Comparison of ENCODE assay signal across 20 cellular contexts in the genomic region with DNA sequence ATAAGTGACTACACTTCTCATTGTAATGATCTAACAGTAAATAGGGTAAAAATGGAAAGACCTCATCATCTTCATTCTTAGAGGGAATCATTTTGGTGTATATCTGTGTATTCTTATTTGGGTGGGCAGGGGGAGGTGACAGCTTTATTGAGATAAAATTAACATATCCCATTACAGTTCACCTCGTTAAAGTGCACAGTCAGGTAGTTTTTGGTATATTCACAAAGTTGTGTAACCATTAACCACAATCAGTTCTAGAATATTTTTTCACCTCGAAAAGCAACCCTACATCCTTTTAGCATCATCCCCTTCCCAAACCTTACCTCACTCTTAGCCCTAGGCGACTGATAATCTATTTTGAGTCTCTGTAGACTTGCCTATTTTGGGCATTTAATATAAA. TPM values are rescaled to one million over a fixed set of nuclear protein-coding genes. Genes with fewer than 3 reads are reported as not detected.
DNase-seq lines count a peak whose midpoint lies in the region; ATAC-seq and TF ChIP-seq lines count a peak whose summit lies in the region.
"Had no signal": no experiment of that assay in that cellular context is flagged by ENCODE, and none has a peak within 500 bp of the region (broad histone marks: within the 10 kb centered on the region; RNA-seq: fewer than 3 reads in every experiment).

No MANE protein-coding gene starts in this region.

- H3K79me2 ChIP-seq in Loucy (ENCODE audit: insufficient read depth, low read length) = peaks cover 100% of the 10 kb centered on the region

- peaks cover 7% of the 10 kb centered on the region; the same call in 1 of the 2 replicates for H3K36me3 ChIP-seq in Loucy (ENCODE audit: insufficient read depth, low read length)
- no peaks in the 10 kb centered on the region for H3K36me3 ChIP-seq in CD8-positive, alpha-beta T cell (ENCODE audit: insufficient read depth, low read length)
- H3K36me3 ChIP-seq: Peyer's patch had no signal

- H3F3A ChIP-seq in Loucy (ENCODE audit: low read depth) = no peaks in the 10 kb centered on the region

- intact Hi-C loops in CD8-positive, alpha-beta T cell (cut with DNase I, micrococcal nuclease) = no loop called here

- peak overlapping the region; percentile 17 for H3K4me3 ChIP-seq in Loucy (ENCODE audit: low read length, poor library complexity, severe bottlenecking)
- no peak overlapping the region for H3K4me3 ChIP-seq in CD8-positive, alpha-beta T cell (ENCODE audit: low read depth, low read length)
- H3K4me3 ChIP-seq: MG63, Peyer's patch had no signal

- H3K9ac ChIP-seq in Loucy (ENCODE audit: low read depth, low read length, poor library complexity, severe bottlenecking) = no peak overlapping the region

- no peak for DNase-seq in activated naive CD4-positive, alpha-beta T cell (lab: John Stamatoyannopoulos, UW)
- no peak for DNase-seq in chondrocyte (ENCODE audit: low spot score)
- DNase-seq in natural killer cell treated with Interleukin-12 subunit alpha and Interleukin-12 subunit beta and Interleukin-15 and Interleukin-18, amount 100 ng/mL, for 72 hours (ENCODE audit: low spot score) = no peak
- no peak for DNase-seq in AG08395 (ENCODE audit: low spot score)
- no peak for DNase-seq in HPDE6-E6E7 (ENCODE audit: extremely low spot score)
- DNase-seq in CD8-positive, alpha-beta T cell = no peak
- DNase-seq: 8988T, Calu3, DMS79 treated with DMSO at 0.1 percent for 48 hours, KBM-7, MG63, NCI-H1092 treated with DMSO at 0.1 percent for 48 hours, NCI-H187 treated with DMSO at 0.1 percent for 48 hours, NCI-H446 treated with DMSO at 0.1 percent for 48 hours, NCI-H748 treated with DMSO at 0.1 percent for 48 hours, Peyer's patch, SHP77 had no signal

- H3K27ac ChIP-seq in CD8-positive, alpha-beta T cell (ENCODE audit: low read depth, low read length) = no peak overlapping the region
- H3K27ac ChIP-seq: C4-2B, Peyer's patch had no signal

- POLR2A ChIA-PET in CD8-positive, alpha-beta T cell (lab: Charles Lee) = no interaction called here

- H3K27me3 Mint-ChIP-seq in activated naive CD4-positive, alpha-beta T cell treated with anti-CD3 and anti-CD28 coated beads, Interleukin-2, amount 50 U/mL, for 24 hours = no peaks in the 10 kb centered on the region
- no peaks in the 10 kb centered on the region for H3K27me3 Mint-ChIP-seq in chondrocyte (ENCODE audit: low read depth)
- no peaks in the 10 kb centered on the region for H3K27me3 Mint-ChIP-seq in natural killer cell treated with Interleukin-12 subunit alpha and Interleukin-12 subunit beta and Interleukin-15 and Interleukin-18, amount 100 ng/mL, for 72 hours
- no peaks in the 10 kb centered on the region for H3K27me3 Mint-ChIP-seq in CD8-positive, alpha-beta T cell (ENCODE audit: low read depth)

- H3K4me2 ChIP-seq in Loucy (ENCODE audit: low read depth, low read length, poor library complexity, severe bottlenecking) = peak overlapping the region; percentile 60

- H3K4me1 Mint-ChIP-seq in activated naive CD4-positive, alpha-beta T cell treated with anti-CD3 and anti-CD28 coated beads, Interleukin-2, amount 50 U/mL, for 24 hours = peaks cover 78% of the 10 kb centered on the region
- peaks cover 45% of the 10 kb centered on the region for H3K4me1 Mint-ChIP-seq in chondrocyte (ENCODE audit: low read depth)
- peaks cover 26 to 29% of the 10 kb centered on the region in 2 donors for H3K4me1 Mint-ChIP-seq in natural killer cell treated with Interleukin-12 subunit alpha and Interleukin-12 subunit beta and Interleukin-15 and Interleukin-18, amount 100 ng/mL, for 72 hours (ENCODE audit: low read depth in 2 of 2)
- peaks cover 68% of the 10 kb centered on the region for H3K4me1 Mint-ChIP-seq in CD8-positive, alpha-beta T cell (ENCODE audit: low read depth)

- H3K27ac Mint-ChIP-seq in activated naive CD4-positive, alpha-beta T cell treated with anti-CD3 and anti-CD28 coated beads, Interleukin-2, amount 50 U/mL, for 24 hours = no peak overlapping the region
- H3K27ac Mint-ChIP-seq in chondrocyte (ENCODE audit: unreplicated experiment) = peak overlapping the region; percentile 58
- peak overlapping the region; percentile 47 to 58 for H3K27ac Mint-ChIP-seq in natural killer cell treated with Interleukin-12 subunit alpha and Interleukin-12 subunit beta and Interleukin-15 and Interleukin-18, amount 100 ng/mL, for 72 hours
- no peak overlapping the region for H3K27ac Mint-ChIP-seq in CD8-positive, alpha-beta T cell

- CTCF ChIA-PET in CD8-positive, alpha-beta T cell (lab: Charles Lee) = interaction anchor here (0.5 kb wide), 1 partner anchor 1136 kb away, joined by 3 read pairs; no protein-coding TSS in a partner anchor

- peak overlapping the region; percentile 42 for H3K4me3 Mint-ChIP-seq in activated naive CD4-positive, alpha-beta T cell treated with anti-CD3 and anti-CD28 coated beads, Interleukin-2, amount 50 U/mL, for 24 hours
- no peak overlapping the region for H3K4me3 Mint-ChIP-seq in chondrocyte (ENCODE audit: unreplicated experiment)
- H3K4me3 Mint-ChIP-seq in natural killer cell treated with Interleukin-12 subunit alpha and Interleukin-12 subunit beta and Interleukin-15 and Interleukin-18, amount 100 ng/mL, for 72 hours = peak overlapping the region; percentile 18
- H3K4me3 Mint-ChIP-seq in CD8-positive, alpha-beta T cell = no peak overlapping the region

- H3K9me3 ChIP-seq in Loucy (ENCODE audit: insufficient read depth, low read depth, low read length) = no peaks in the 10 kb centered on the region
- H3K9me3 ChIP-seq in CD8-positive, alpha-beta T cell (ENCODE audit: low read length) = no peaks in the 10 kb centered on the region
- H3K9me3 ChIP-seq: MG63, Peyer's patch had no signal

- H3K9me2 ChIP-seq in Loucy (replicated peaks; ENCODE audit: low read depth, low read length) = no peaks in the 10 kb centered on the region

- no peaks in the 10 kb centered on the region for H3K36me3 Mint-ChIP-seq in activated naive CD4-positive, alpha-beta T cell treated with anti-CD3 and anti-CD28 coated beads, Interleukin-2, amount 50 U/mL, for 24 hours
- no peaks in the 10 kb centered on the region for H3K36me3 Mint-ChIP-seq in chondrocyte (ENCODE audit: low read depth)
- H3K36me3 Mint-ChIP-seq in natural killer cell treated with Interleukin-12 subunit alpha and Interleukin-12 subunit beta and Interleukin-15 and Interleukin-18, amount 100 ng/mL, for 72 hours = no peaks in the 10 kb centered on the region
- peaks cover 20% of the 10 kb centered on the region for H3K36me3 Mint-ChIP-seq in CD8-positive, alpha-beta T cell

- ATAC-seq in natural killer cell treated with Interleukin-12 subunit alpha and Interleukin-12 subunit beta and Interleukin-15 and Interleukin-18, amount 100 ng/mL, for 72 hours = no peak
- no peak for ATAC-seq in CD8-positive, alpha-beta T cell

- no peaks in the 10 kb centered on the region for H3K9me3 Mint-ChIP-seq in activated naive CD4-positive, alpha-beta T cell treated with anti-CD3 and anti-CD28 coated beads, Interleukin-2, amount 50 U/mL, for 24 hours
- H3K9me3 Mint-ChIP-seq in chondrocyte (ENCODE audit: low read depth) = no peaks in the 10 kb centered on the region
- no peaks in the 10 kb centered on the region for H3K9me3 Mint-ChIP-seq in natural killer cell treated with Interleukin-12 subunit alpha and Interleukin-12 subunit beta and Interleukin-15 and Interleukin-18, amount 100 ng/mL, for 72 hours
- H3K9me3 Mint-ChIP-seq in CD8-positive, alpha-beta T cell = no peaks in the 10 kb centered on the region

- TF ChIP-seq CTCF in Loucy (conservative IDR thresholded peaks at IDR 0.05; ENCODE audit: low read length) (no peak), chondrocyte (IDR thresholded peaks at IDR 0.05) (no peak)
- TF ChIP-seq CTCF in CD8-positive, alpha-beta T cell (IDR thresholded peaks at IDR 0.05) = no peak

- H2AFZ ChIP-seq in Loucy (ENCODE audit: low read length) = no peak overlapping the region

- H3K27me3 ChIP-seq in Loucy (ENCODE audit: insufficient read depth, low read length, poor library complexity, severe bottlenecking) = no peaks in the 10 kb centered on the region
- no peaks in the 10 kb centered on the region for H3K27me3 ChIP-seq in CD8-positive, alpha-beta T cell (ENCODE audit: insufficient read depth, low read length)
- H3K27me3 ChIP-seq: MG63, Peyer's patch had no signal

- H3K4me1 ChIP-seq in Loucy (ENCODE audit: insufficient read depth, low read length, poor library complexity, severe bottlenecking) = peaks cover 40% of the 10 kb centered on the region
- H3K4me1 ChIP-seq in CD8-positive, alpha-beta T cell (ENCODE audit: insufficient read depth, low read length) = peaks cover 47% of the 10 kb centered on the region

- peaks cover 95% of the 10 kb centered on the region for H4K20me1 ChIP-seq in Loucy (ENCODE audit: insufficient read depth, low read length, poor library complexity, severe bottlenecking)

RNA-seq across cellular contexts. Expression of a gene that starts 8.1 kb away (rescaled TPM):
- 30.8 to 39.1 TPM (median 32.6 TPM) in 3 replicates for total RNA-seq in chondrocyte
- 10 to 100 TPM; 35.0 to 50.4 TPM for total RNA-seq in natural killer cell treated with Interleukin-12 subunit alpha and Interleukin-12 subunit beta and Interleukin-15 and Interleukin-18, amount 100 ng/mL, for 72 hours
- 10 to 100 TPM; 73.9 to 78.5 TPM for total RNA-seq in CD8-positive, alpha-beta T cell

Comparison
In these comparisons a context has a peak if more than half of its experiments do, and no peak if none do; other contexts are left out.
1. H3K27ac Mint-ChIP-seq: peak in chondrocyte (single experiment) and natural killer cell treated with Interleukin-12 subunit alpha and Interleukin-12 subunit beta and Interleukin-15 and Interleukin-18, amount 100 ng/mL, for 72 hours (2 of 2); none in activated naive CD4-positive, alpha-beta T cell treated with anti-CD3 and anti-CD28 coated beads, Interleukin-2, amount 50 U/mL, for 24 hours (single experiment) and CD8-positive, alpha-beta T cell (single experiment).
2. H3K4me3 Mint-ChIP-seq: peak in activated naive CD4-positive, alpha-beta T cell treated with anti-CD3 and anti-CD28 coated beads, Interleukin-2, amount 50 U/mL, for 24 hours (single experiment) and natural killer cell treated with Interleukin-12 subunit alpha and Interleukin-12 subunit beta and Interleukin-15 and Interleukin-18, amount 100 ng/mL, for 72 hours (single experiment); none in chondrocyte (single experiment) and CD8-positive, alpha-beta T cell (single experiment).